31 cellular contexts compared by ENCODE assay signal in genomic region chr1:182978158-182978853, GRCh38. TPM values are rescaled to one million over a fixed set of nuclear protein-coding genes. Genes with fewer than 3 reads are reported as not detected.
"Had no signal": no experiment of that assay in that cellular context is flagged by ENCODE, and none has a peak within 500 bp of the region (broad histone marks: within the 10 kb centered on the region; RNA-seq: fewer than 3 reads in every experiment).

No MANE protein-coding gene starts in this region.

- DNase-seq: activated CD4-positive, alpha-beta T cell treated with anti-CD3 and anti-CD28 coated beads, Interleukin-2, amount 10 ng/mL, durations not matched to agents 24 days and 14 days; activated CD4-positive, alpha-beta T cell treated with anti-CD3 and anti-CD28 coated beads, Interleukin-2, amount 50 U/mL, for 4 hours; activated CD8-positive, alpha-beta T cell treated with anti-CD3 and anti-CD28 coated beads for 36 hours; activated gamma-delta T cell; activated naive CD4-positive, alpha-beta T cell treated with Interleukin-2 at 50 U/mL for 16 hours; activated naive CD8-positive, alpha-beta T cell treated with anti-CD3 and anti-CD28 coated beads, Interleukin-2, amount 10 ng/mL, durations not matched to agents 7 days and 5 days; activated T-cell treated with anti-CD3 and anti-CD28 coated beads, Interleukin-2, amount 50 U/mL, for 24 hours; amygdala; Kasumi-1; MM.1S; MV-4-11; NCI-H1092; NCI-H1436 treated with DMSO at 0.1 percent for 48 hours; NCI-H187; NCI-H2029 treated with DMSO at 0.1 percent for 48 hours; NCI-H2107; NCI-H2171; NCI-H510A; NCI-H526; NCI-H748 treated with DMSO at 0.1 percent for 48 hours; NK-92 treated with Interleukin-12 subunit alpha and Interleukin-12 subunit beta, amount 100 ng/mL, for 24 hours; OCI-M1; Peyer's patch; RPMI8226; SHP77 treated with DMSO at 0.1 percent for 48 hours; SK-N-SH had no signal

- H3K4me1 ChIP-seq: ascending aorta, Peyer's patch, SJSA1 had no signal

- H3K9ac ChIP-seq: SK-N-SH had no signal

- H3K27me3 ChIP-seq: ascending aorta, Peyer's patch, SJSA1 had no signal

- H3K9me3 ChIP-seq: ascending aorta, Peyer's patch, SJSA1, SK-N-SH had no signal

- H3K27ac ChIP-seq: ascending aorta, Peyer's patch, SJSA1 had no signal

- H3K36me3 ChIP-seq: ascending aorta, Peyer's patch, SJSA1 had no signal

- H3K4me3 ChIP-seq: ascending aorta, Peyer's patch, SJSA1 had no signal

- H3K4me2 ChIP-seq: SK-N-SH had no signal

RNA-seq across cellular contexts. Expression of gene SHCBP1L, which starts 25.3 kb away (rescaled TPM):
- total RNA-seq: activated CD4-positive, alpha-beta T cell treated with anti-CD3 and anti-CD28 coated beads, Interleukin-2, amount 10 ng/mL, durations not matched to agents 24 days and 14 days; activated CD8-positive, alpha-beta memory T cell treated with anti-CD3 and anti-CD28 coated beads for 36 hours; activated CD8-positive, alpha-beta T cell treated with anti-CD3 and anti-CD28 coated beads for 36 hours; activated naive CD8-positive, alpha-beta T cell treated with anti-CD3 and anti-CD28 coated beads, Interleukin-2, amount 10 ng/mL, durations not matched to agents 7 days and 5 days; activated T-helper 2 cell treated with anti-CD3 and anti-CD28 coated beads, Interferon-gamma antibody, Interleukin-2, Interleukin-4, amounts not matched to agents 10 μg/mL and 5 μg/mL and 100 μg/mL, durations not matched to agents 14 hours and 24 hours and 36 hours; ascending aorta; cardiac septum; Peyer's patch; SJSA1 had no signal
- polyA plus RNA-seq: SK-N-SH had no signal
